In genomic region chr9:121768416-121769015, GRCh38 we compare ENCODE assay signal across 18 cellular contexts.
A peak's percentile ranks its signal among the peaks of the same experiment; 100 is the strongest.
DNase-seq lines count a peak whose midpoint lies in the region; ATAC-seq and TF ChIP-seq lines count a peak whose summit lies in the region.
"Had no signal": no experiment of that assay in that cellular context is flagged by ENCODE, and none has a peak within 500 bp of the region (broad histone marks: within the 10 kb centered on the region; RNA-seq: fewer than 3 reads in every experiment).

No MANE protein-coding gene starts in this region.

- no peak overlapping the region for H3K4me2 ChIP-seq in neural progenitor cell

- intact Hi-C loops in left ventricle myocardium inferior (cut with micrococcal nuclease) (no loop called here), cardiac septum (cut with DNase I) (no loop called here), right cardiac atrium (cut with DNase I) (no loop called here), ovary (cut with DNase I) (no loop called here)

- peaks cover 9% of the 10 kb centered on the region for H3K27me3 Mint-ChIP-seq in neural progenitor cell (ENCODE audit: insufficient read depth, low read depth)
- H3K27me3 Mint-ChIP-seq in activated T-cell treated with anti-CD3 and anti-CD28 coated beads, Interleukin-2, amount 50 U/mL, for 72 hours (ENCODE audit: low read depth), result no peaks in the 10 kb centered on the region
- H3K27me3 Mint-ChIP-seq: CD4-positive, alpha-beta T cell had no signal

- no peak overlapping the region for H2AFZ ChIP-seq in neural progenitor cell (replicated peaks)

- no peaks in the 10 kb centered on the region for H3K4me1 Mint-ChIP-seq in neural progenitor cell
- no peaks in the 10 kb centered on the region for H3K4me1 Mint-ChIP-seq in activated T-cell treated with anti-CD3 and anti-CD28 coated beads, Interleukin-2, amount 50 U/mL, for 72 hours (ENCODE audit: low read depth)

- H3K9ac ChIP-seq in neural progenitor cell, result no peak overlapping the region

- H3F3A ChIP-seq in neural progenitor cell (ENCODE audit: low read depth), result no peaks in the 10 kb centered on the region

- no peak for TF ChIP-seq POLR2A in ovary (IDR thresholded peaks at IDR 0.05)

- no peak overlapping the region for H3K4me3 Mint-ChIP-seq in neural progenitor cell
- no peak overlapping the region for H3K4me3 Mint-ChIP-seq in activated T-cell treated with anti-CD3 and anti-CD28 coated beads, Interleukin-2, amount 50 U/mL, for 72 hours
- H3K4me3 Mint-ChIP-seq: CD4-positive, alpha-beta T cell had no signal

- ATAC-seq in right cardiac atrium, result no peak
- ATAC-seq in activated T-cell treated with anti-CD3 and anti-CD28 coated beads, Interleukin-2, amount 50 U/mL, for 72 hours (replicated peaks in 1 of 2), result no peak
- ATAC-seq: GM12878, K562 had no signal

- TF ChIP-seq EP300 in ovary (IDR thresholded peaks at IDR 0.05), result no peak

- H3K36me3 ChIP-seq in left ventricle myocardium inferior (peaks cover 95% of the 10 kb centered on the region), ovary (no peaks in the 10 kb centered on the region), neural progenitor cell (no peaks in the 10 kb centered on the region)

- DNase-seq in left ventricle myocardium inferior (peak; percentile 10), cardiac septum (ENCODE audit: low spot score) (no peak), right cardiac atrium (peak in 2 of 3 donors; percentile 7 to 21), ovary (peak in 3 of 5 donors; percentile 13 to 28 (median 19)), medulla oblongata (ENCODE audit: extremely low spot score) (no peak), neural progenitor cell (ENCODE audit: low spot score) (no peak), iPS-NIHi11 (ENCODE audit: low spot score) (no peak)
- no peak for DNase-seq in activated T-cell treated with anti-CD3 and anti-CD28 coated beads, Interleukin-2, amount 50 U/mL, for 72 hours
- DNase-seq: BE2C; CD4-positive, alpha-beta T cell; DMS153; NCI-H1105; NCI-H1694 treated with DMSO at 0.1 percent for 48 hours; NCI-H774; OCI-M1; SIG-M5 had no signal

- no peak for TF ChIP-seq CTCF in left ventricle myocardium inferior (IDR thresholded peaks at IDR 0.05; ENCODE audit: borderline replicate concordance)
- no peak for TF ChIP-seq CTCF in ovary (IDR thresholded peaks at IDR 0.05)
- TF ChIP-seq CTCF in neural progenitor cell (IDR thresholded peaks at IDR 0.05), result no peak

- H3K27ac Mint-ChIP-seq in neural progenitor cell, result no peak overlapping the region
- H3K27ac Mint-ChIP-seq in activated T-cell treated with anti-CD3 and anti-CD28 coated beads, Interleukin-2, amount 50 U/mL, for 72 hours, result no peak overlapping the region
- H3K27ac Mint-ChIP-seq: CD4-positive, alpha-beta T cell had no signal

- WGBS in right cardiac atrium, result 92% methylated on average over 15 of the region's 15 CpGs
- WGBS in ovary, 3 donors, result 84 to 90% (median 90%) methylated on average over 10 to 15 of the region's 15 CpGs

- H3K36me3 Mint-ChIP-seq in neural progenitor cell, result peaks cover 25% of the 10 kb centered on the region
- H3K36me3 Mint-ChIP-seq in activated T-cell treated with anti-CD3 and anti-CD28 coated beads, Interleukin-2, amount 50 U/mL, for 72 hours (ENCODE audit: insufficient read depth in 2 of 2), result no peaks in the 10 kb centered on the region

- H3K9me3 ChIP-seq in left ventricle myocardium inferior (replicated peaks) (no peaks in the 10 kb centered on the region), right cardiac atrium (ENCODE audit: control insufficient read depth, low read length) (no peaks in the 10 kb centered on the region), ovary (no peaks in the 10 kb centered on the region), neural progenitor cell (ENCODE audit: low read depth) (no peaks in the 10 kb centered on the region)
- H3K9me3 ChIP-seq: BE2C had no signal

- H3K4me1 ChIP-seq in left ventricle myocardium inferior, result peaks cover 77% of the 10 kb centered on the region
- H3K4me1 ChIP-seq in right cardiac atrium (ENCODE audit: control insufficient read depth, insufficient read depth, low read length), result peaks cover 16% of the 10 kb centered on the region
- H3K4me1 ChIP-seq in ovary (ENCODE audit: insufficient read depth), result peaks cover 13% of the 10 kb centered on the region
- H3K4me1 ChIP-seq in neural progenitor cell, result no peaks in the 10 kb centered on the region
- H3K4me1 ChIP-seq: BE2C had no signal

- no peak overlapping the region for H3K27ac ChIP-seq in left ventricle myocardium inferior (replicated peaks)
- H3K27ac ChIP-seq in right cardiac atrium (ENCODE audit: low read length), result no peak overlapping the region
- H3K27ac ChIP-seq in ovary, result no peak overlapping the region
- H3K27ac ChIP-seq in neural progenitor cell, result no peak overlapping the region

- H3K79me2 ChIP-seq in neural progenitor cell (ENCODE audit: low read depth), result no peaks in the 10 kb centered on the region

- H3K4me3 ChIP-seq in left ventricle myocardium inferior (no peak overlapping the region), right cardiac atrium (ENCODE audit: low read length) (no peak overlapping the region), ovary (no peak overlapping the region), neural progenitor cell (no peak overlapping the region)
- H3K4me3 ChIP-seq: GM12878, K562 had no signal

- peaks cover 5% of the 10 kb centered on the region for H4K20me1 ChIP-seq in neural progenitor cell (ENCODE audit: low read depth)

- H3K9me3 Mint-ChIP-seq in neural progenitor cell, result no peaks in the 10 kb centered on the region
- H3K9me3 Mint-ChIP-seq in activated T-cell treated with anti-CD3 and anti-CD28 coated beads, Interleukin-2, amount 50 U/mL, for 72 hours, result no peaks in the 10 kb centered on the region
- H3K9me3 Mint-ChIP-seq: CD4-positive, alpha-beta T cell had no signal

- no peaks in the 10 kb centered on the region for H3K27me3 ChIP-seq in left ventricle myocardium inferior (ENCODE audit: low read depth)
- H3K27me3 ChIP-seq in right cardiac atrium (ENCODE audit: control insufficient read depth, insufficient read depth), result no peaks in the 10 kb centered on the region
- no peaks in the 10 kb centered on the region for H3K27me3 ChIP-seq in ovary
- no peaks in the 10 kb centered on the region for H3K27me3 ChIP-seq in neural progenitor cell
- H3K27me3 ChIP-seq: BE2C had no signal

Comparison
In these comparisons a context has a peak if more than half of its experiments do, and no peak if none do; other contexts are left out.
1. DNase-seq: peak in left ventricle myocardium inferior (single experiment), right cardiac atrium (2 of 3) and ovary (3 of 5); none in cardiac septum (single experiment), medulla oblongata (single experiment), neural progenitor cell (single experiment), iPS-NIHi11 (single experiment) and activated T-cell treated with anti-CD3 and anti-CD28 coated beads, Interleukin-2, amount 50 U/mL, for 72 hours (0 of 2).